ENCODE assay signal across 1 cellular context in the genomic region with DNA sequence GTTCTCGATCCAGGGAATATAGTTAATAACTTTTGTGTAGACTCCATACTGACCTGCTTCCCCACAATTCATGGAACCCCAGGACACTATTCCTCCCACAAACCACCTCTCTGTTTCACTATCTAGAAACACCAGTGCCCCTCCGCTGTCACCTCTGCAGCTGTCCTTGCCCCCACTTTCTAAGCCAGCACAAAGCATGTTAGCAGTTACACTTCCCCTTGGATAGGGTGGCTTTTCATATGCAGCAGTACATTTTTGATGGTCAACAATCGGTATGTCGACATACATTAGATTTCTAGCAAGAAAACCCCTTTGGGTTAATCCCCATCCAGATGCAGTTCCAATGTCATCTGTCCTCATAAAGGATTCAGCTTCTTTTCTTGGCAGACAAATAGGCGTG.
TF ChIP-seq lines count a peak whose summit lies in the region.

No MANE protein-coding gene starts in this region.

TF ChIP-seq in K562, 482 proteins besides CTCF, POLR2A, EP300 and RAD21:
- no peak for TF ChIP-seq SRSF9 (IDR thresholded peaks at IDR 0.05; ENCODE audit: borderline replicate concordance, low read depth, low read length)
- TF ChIP-seq SUPT5H (IDR thresholded peaks at IDR 0.05), result peak; percentile 60; the same call in 1 of the 2 replicates
- TF ChIP-seq GATAD2B (IDR thresholded peaks at IDR 0.05; ENCODE audit: borderline replicate concordance), result no peak
- TF ChIP-seq, protein P1, sequence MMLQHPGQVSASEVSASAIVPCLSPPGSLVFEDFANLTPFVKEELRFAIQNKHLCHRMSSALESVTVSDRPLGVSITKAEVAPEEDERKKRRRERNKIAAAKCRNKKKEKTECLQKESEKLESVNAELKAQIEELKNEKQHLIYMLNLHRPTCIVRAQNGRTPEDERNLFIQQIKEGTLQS (IDR thresholded peaks at IDR 0.05), result no peak
- TF ChIP-seq, protein P1 (CRISPR knock-in tag; conservative IDR thresholded peaks at IDR 0.05), result no peak
- TF ChIP-seq, protein P2, sequence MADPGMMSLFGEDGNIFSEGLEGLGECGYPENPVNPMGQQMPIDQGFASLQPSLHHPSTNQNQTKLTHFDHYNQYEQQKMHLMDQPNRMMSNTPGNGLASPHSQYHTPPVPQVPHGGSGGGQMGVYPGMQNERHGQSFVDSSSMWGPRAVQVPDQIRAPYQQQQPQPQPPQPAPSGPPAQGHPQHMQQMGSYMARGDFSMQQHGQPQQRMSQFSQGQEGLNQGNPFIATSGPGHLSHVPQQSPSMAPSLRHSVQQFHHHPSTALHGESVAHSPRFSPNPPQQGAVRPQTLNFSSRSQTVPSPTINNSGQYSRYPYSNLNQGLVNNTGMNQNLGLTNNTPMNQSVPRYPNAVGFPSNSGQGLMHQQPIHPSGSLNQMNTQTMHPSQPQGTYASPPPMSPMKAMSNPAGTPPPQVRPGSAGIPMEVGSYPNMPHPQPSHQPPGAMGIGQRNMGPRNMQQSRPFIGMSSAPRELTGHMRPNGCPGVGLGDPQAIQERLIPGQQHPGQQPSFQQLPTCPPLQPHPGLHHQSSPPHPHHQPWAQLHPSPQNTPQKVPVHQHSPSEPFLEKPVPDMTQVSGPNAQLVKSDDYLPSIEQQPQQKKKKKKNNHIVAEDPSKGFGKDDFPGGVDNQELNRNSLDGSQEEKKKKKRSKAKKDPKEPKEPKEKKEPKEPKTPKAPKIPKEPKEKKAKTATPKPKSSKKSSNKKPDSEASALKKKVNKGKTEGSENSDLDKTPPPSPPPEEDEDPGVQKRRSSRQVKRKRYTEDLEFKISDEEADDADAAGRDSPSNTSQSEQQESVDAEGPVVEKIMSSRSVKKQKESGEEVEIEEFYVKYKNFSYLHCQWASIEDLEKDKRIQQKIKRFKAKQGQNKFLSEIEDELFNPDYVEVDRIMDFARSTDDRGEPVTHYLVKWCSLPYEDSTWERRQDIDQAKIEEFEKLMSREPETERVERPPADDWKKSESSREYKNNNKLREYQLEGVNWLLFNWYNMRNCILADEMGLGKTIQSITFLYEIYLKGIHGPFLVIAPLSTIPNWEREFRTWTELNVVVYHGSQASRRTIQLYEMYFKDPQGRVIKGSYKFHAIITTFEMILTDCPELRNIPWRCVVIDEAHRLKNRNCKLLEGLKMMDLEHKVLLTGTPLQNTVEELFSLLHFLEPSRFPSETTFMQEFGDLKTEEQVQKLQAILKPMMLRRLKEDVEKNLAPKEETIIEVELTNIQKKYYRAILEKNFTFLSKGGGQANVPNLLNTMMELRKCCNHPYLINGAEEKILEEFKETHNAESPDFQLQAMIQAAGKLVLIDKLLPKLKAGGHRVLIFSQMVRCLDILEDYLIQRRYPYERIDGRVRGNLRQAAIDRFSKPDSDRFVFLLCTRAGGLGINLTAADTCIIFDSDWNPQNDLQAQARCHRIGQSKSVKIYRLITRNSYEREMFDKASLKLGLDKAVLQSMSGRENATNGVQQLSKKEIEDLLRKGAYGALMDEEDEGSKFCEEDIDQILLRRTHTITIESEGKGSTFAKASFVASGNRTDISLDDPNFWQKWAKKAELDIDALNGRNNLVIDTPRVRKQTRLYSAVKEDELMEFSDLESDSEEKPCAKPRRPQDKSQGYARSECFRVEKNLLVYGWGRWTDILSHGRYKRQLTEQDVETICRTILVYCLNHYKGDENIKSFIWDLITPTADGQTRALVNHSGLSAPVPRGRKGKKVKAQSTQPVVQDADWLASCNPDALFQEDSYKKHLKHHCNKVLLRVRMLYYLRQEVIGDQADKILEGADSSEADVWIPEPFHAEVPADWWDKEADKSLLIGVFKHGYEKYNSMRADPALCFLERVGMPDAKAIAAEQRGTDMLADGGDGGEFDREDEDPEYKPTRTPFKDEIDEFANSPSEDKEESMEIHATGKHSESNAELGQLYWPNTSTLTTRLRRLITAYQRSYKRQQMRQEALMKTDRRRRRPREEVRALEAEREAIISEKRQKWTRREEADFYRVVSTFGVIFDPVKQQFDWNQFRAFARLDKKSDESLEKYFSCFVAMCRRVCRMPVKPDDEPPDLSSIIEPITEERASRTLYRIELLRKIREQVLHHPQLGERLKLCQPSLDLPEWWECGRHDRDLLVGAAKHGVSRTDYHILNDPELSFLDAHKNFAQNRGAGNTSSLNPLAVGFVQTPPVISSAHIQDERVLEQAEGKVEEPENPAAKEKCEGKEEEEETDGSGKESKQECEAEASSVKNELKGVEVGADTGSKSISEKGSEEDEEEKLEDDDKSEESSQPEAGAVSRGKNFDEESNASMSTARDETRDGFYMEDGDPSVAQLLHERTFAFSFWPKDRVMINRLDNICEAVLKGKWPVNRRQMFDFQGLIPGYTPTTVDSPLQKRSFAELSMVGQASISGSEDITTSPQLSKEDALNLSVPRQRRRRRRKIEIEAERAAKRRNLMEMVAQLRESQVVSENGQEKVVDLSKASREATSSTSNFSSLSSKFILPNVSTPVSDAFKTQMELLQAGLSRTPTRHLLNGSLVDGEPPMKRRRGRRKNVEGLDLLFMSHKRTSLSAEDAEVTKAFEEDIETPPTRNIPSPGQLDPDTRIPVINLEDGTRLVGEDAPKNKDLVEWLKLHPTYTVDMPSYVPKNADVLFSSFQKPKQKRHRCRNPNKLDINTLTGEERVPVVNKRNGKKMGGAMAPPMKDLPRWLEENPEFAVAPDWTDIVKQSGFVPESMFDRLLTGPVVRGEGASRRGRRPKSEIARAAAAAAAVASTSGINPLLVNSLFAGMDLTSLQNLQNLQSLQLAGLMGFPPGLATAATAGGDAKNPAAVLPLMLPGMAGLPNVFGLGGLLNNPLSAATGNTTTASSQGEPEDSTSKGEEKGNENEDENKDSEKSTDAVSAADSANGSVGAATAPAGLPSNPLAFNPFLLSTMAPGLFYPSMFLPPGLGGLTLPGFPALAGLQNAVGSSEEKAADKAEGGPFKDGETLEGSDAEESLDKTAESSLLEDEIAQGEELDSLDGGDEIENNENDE (IDR thresholded peaks at IDR 0.05; ENCODE audit: low read depth, low read length), result no peak
- TF ChIP-seq MYNN (IDR thresholded peaks at IDR 0.05), result 0 out of 2 replicates have a peak, but pooled peaks have one; percentile 15
- no peak for TF ChIP-seq MYNN (CRISPR knock-in tag; IDR thresholded peaks at IDR 0.05)
- TF ChIP-seq PML (IDR thresholded peaks at IDR 0.05; ENCODE audit: low read length), result peak; percentile 12
- TF ChIP-seq, protein P3, sequence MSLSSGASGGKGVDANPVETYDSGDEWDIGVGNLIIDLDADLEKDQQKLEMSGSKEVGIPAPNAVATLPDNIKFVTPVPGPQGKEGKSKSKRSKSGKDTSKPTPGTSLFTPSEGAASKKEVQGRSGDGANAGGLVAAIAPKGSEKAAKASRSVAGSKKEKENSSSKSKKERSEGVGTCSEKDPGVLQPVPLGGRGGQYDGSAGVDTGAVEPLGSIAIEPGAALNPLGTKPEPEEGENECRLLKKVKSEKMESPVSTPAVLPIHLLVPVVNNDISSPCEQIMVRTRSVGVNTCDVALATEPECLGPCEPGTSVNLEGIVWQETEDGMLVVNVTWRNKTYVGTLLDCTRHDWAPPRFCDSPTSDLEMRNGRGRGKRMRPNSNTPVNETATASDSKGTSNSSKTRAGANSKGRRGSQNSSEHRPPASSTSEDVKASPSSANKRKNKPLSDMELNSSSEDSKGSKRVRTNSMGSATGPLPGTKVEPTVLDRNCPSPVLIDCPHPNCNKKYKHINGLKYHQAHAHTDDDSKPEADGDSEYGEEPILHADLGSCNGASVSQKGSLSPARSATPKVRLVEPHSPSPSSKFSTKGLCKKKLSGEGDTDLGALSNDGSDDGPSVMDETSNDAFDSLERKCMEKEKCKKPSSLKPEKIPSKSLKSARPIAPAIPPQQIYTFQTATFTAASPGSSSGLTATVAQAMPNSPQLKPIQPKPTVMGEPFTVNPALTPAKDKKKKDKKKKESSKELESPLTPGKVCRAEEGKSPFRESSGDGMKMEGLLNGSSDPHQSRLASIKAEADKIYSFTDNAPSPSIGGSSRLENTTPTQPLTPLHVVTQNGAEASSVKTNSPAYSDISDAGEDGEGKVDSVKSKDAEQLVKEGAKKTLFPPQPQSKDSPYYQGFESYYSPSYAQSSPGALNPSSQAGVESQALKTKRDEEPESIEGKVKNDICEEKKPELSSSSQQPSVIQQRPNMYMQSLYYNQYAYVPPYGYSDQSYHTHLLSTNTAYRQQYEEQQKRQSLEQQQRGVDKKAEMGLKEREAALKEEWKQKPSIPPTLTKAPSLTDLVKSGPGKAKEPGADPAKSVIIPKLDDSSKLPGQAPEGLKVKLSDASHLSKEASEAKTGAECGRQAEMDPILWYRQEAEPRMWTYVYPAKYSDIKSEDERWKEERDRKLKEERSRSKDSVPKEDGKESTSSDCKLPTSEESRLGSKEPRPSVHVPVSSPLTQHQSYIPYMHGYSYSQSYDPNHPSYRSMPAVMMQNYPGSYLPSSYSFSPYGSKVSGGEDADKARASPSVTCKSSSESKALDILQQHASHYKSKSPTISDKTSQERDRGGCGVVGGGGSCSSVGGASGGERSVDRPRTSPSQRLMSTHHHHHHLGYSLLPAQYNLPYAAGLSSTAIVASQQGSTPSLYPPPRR (CRISPR knock-in tag; IDR thresholded peaks at IDR 0.05; ENCODE audit: borderline replicate concordance), result no peak
- TF ChIP-seq NRF1 (conservative IDR thresholded peaks at IDR 0.05 in 1 of 2, IDR thresholded peaks at IDR 0.05 in 1 of 2), result no peak
- no peak for TF ChIP-seq BRF1 (IDR thresholded peaks at IDR 0.05; ENCODE audit: borderline replicate concordance, extremely low read depth, insufficient read length)
- peak; percentile 92; the same call in 1 of the 2 replicates for TF ChIP-seq POLR2AphosphoS2 (IDR thresholded peaks at IDR 0.05; ENCODE audit: low read length)
- TF ChIP-seq CEBPB (tag; IDR thresholded peaks at IDR 0.05), result peak; percentile 35; the same call in 1 of the 2 replicates
- no peak for TF ChIP-seq CHCHD3 (CRISPR knock-in tag; IDR thresholded peaks at IDR 0.05)
- TF ChIP-seq SMARCA4 (IDR thresholded peaks at IDR 0.05), result no peak
- TF ChIP-seq, protein P4, sequence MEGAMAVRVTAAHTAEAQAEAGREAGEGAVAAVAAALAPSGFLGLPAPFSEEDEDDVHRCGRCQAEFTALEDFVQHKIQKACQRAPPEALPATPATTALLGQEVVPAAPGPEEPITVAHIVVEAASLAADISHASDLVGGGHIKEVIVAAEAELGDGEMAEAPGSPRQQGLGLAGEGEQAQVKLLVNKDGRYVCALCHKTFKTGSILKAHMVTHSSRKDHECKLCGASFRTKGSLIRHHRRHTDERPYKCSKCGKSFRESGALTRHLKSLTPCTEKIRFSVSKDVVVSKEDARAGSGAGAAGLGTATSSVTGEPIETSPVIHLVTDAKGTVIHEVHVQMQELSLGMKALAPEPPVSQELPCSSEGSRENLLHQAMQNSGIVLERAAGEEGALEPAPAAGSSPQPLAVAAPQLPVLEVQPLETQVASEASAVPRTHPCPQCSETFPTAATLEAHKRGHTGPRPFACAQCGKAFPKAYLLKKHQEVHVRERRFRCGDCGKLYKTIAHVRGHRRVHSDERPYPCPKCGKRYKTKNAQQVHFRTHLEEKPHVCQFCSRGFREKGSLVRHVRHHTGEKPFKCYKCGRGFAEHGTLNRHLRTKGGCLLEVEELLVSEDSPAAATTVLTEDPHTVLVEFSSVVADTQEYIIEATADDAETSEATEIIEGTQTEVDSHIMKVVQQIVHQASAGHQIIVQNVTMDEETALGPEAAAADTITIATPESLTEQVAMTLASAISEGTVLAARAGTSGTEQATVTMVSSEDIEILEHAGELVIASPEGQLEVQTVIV (CRISPR knock-in tag; IDR thresholded peaks at IDR 0.05; ENCODE audit: borderline replicate concordance), result no peak
- TF ChIP-seq FOXP1 (CRISPR knock-in tag; IDR thresholded peaks at IDR 0.05), result no peak
- no peak for TF ChIP-seq BMI1 (IDR thresholded peaks at IDR 0.05; ENCODE audit: low read length)
- no peak for TF ChIP-seq CREM (IDR thresholded peaks at IDR 0.05; ENCODE audit: low read depth)
- TF ChIP-seq RBBP5 (IDR thresholded peaks at IDR 0.05; ENCODE audit: borderline replicate concordance, insufficient read depth, low read length, poor library complexity, severe bottlenecking), result no peak
- no peak for TF ChIP-seq ZNF707 (CRISPR knock-in tag; conservative IDR thresholded peaks at IDR 0.05)
- TF ChIP-seq, protein P5, sequence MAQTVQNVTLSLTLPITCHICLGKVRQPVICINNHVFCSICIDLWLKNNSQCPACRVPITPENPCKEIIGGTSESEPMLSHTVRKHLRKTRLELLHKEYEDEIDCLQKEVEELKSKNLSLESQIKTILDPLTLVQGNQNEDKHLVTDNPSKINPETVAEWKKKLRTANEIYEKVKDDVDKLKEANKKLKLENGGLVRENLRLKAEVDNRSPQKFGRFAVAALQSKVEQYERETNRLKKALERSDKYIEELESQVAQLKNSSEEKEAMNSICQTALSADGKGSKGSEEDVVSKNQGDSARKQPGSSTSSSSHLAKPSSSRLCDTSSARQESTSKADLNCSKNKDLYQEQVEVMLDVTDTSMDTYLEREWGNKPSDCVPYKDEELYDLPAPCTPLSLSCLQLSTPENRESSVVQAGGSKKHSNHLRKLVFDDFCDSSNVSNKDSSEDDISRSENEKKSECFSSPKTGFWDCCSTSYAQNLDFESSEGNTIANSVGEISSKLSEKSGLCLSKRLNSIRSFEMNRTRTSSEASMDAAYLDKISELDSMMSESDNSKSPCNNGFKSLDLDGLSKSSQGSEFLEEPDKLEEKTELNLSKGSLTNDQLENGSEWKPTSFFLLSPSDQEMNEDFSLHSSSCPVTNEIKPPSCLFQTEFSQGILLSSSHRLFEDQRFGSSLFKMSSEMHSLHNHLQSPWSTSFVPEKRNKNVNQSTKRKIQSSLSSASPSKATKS (CRISPR knock-in tag; IDR thresholded peaks at IDR 0.05), result no peak
- TF ChIP-seq COPS2 (conservative IDR thresholded peaks at IDR 0.05), result no peak
- no peak for TF ChIP-seq ZEB2 (IDR thresholded peaks at IDR 0.05)
